11 cellular contexts compared by ENCODE assay signal in the genomic region with DNA sequence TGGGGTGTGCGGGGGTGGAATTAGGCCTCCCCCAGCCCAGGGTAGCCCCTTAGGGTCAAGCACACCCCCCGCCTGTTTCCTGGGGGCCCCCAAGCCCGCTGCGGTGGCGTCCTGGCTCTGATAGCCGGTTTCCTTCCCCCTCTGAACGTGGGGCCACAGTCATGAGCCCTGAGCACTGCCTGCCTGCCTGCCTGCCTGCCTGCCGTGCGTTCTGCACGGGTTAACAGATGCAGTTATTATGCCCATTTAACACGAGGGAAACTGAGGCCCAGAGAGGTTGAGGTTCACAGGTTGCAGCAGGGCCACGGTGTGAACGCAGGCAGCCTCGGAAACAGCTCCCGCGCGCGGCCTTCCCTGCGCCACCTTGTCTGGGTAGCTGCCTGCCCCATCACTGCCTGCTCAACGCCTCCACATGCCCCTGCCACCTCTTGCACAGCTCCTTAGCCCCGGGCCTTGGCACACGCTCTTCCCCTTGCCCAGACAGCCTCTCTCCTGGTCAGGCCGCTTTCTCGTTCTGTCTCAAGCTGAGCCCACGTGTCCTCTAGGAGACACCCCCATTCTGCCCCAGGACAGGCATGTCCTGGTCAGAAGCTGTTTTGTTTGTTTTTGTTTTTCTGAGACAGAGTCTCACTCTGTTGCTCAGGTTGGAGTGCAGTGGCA. TPM values are rescaled to one million over a fixed set of nuclear protein-coding genes. Genes with fewer than 3 reads are reported as not detected.
DNase-seq lines count a peak whose midpoint lies in the region; ATAC-seq and TF ChIP-seq lines count a peak whose summit lies in the region.
"Had no signal": no experiment of that assay in that cellular context is flagged by ENCODE, and none has a peak within 500 bp of the region (broad histone marks: within the 10 kb centered on the region; RNA-seq: fewer than 3 reads in every experiment).

No MANE protein-coding gene starts in this region.

- CTCF ChIA-PET in activated CD4-positive, alpha-beta T cell treated with anti-CD3 and anti-CD28 coated beads, Interleukin-2, amount 10 ng/mL, durations not matched to agents 7 days and 5 days (lab: Charles Lee): interaction anchor here (0.5 to 0.7 kb wide), 2 partner anchors 472 to 690 kb away, joined by 3 to 4 read pairs; no protein-coding TSS in a partner anchor
- CTCF ChIA-PET in activated CD4-positive, alpha-beta memory T cell treated with anti-CD3 and anti-CD28 coated beads, Interleukin-2, amount 10 ng/mL, durations not matched to agents 7 days and 5 days (lab: Charles Lee): interaction anchor here (1.0 kb wide), 1 partner anchor 146 kb away, joined by 3 read pairs; no protein-coding TSS in a partner anchor

- peak overlapping the region in 1 of 4 donors; percentile 26 for H3K4me3 ChIP-seq in esophagus squamous epithelium

- H3K4me3 Mint-ChIP-seq in activated CD4-positive, alpha-beta T cell treated with anti-CD3 and anti-CD28 coated beads, Interleukin-2, amount 10 ng/mL, durations not matched to agents 7 days and 5 days: peak overlapping the region; percentile 59
- peak overlapping the region; percentile 46 for H3K4me3 Mint-ChIP-seq in activated CD4-positive, alpha-beta memory T cell treated with anti-CD3 and anti-CD28 coated beads, Interleukin-2, amount 10 ng/mL, durations not matched to agents 7 days and 5 days
- H3K4me3 Mint-ChIP-seq in stimulated activated memory B cell treated with anti-CD40 and anti-IgM and Interleukin-4, amounts not matched to agents 10 μg/mL and 1 μg/mL and 100 μg/mL, for 72 hours: peak overlapping the region; percentile 47

- H3K27me3 Mint-ChIP-seq in activated CD4-positive, alpha-beta T cell treated with anti-CD3 and anti-CD28 coated beads, Interleukin-2, amount 10 ng/mL, durations not matched to agents 7 days and 5 days: no peaks in the 10 kb centered on the region
- H3K27me3 Mint-ChIP-seq in activated CD4-positive, alpha-beta memory T cell treated with anti-CD3 and anti-CD28 coated beads, Interleukin-2, amount 10 ng/mL, durations not matched to agents 7 days and 5 days: peaks cover 8% of the 10 kb centered on the region
- H3K27me3 Mint-ChIP-seq in stimulated activated memory B cell treated with anti-CD40 and anti-IgM and Interleukin-4, amounts not matched to agents 10 μg/mL and 1 μg/mL and 100 μg/mL, for 72 hours: peaks cover 18% of the 10 kb centered on the region

- H3K27ac ChIP-seq in esophagus squamous epithelium: peak overlapping the region in 3 of 4 donors; percentile 45 to 61 (median 58)

- no peaks in the 10 kb centered on the region for H3K36me3 ChIP-seq in esophagus squamous epithelium

- intact Hi-C loops in esophagus squamous epithelium (cut with DNase I): loop anchor here (10.0 kb wide), 1 partner anchor 128 kb away; the partner anchor contains the start of gene FAM174C

- POLR2A ChIA-PET in activated CD4-positive, alpha-beta T cell treated with anti-CD3 and anti-CD28 coated beads, Interleukin-2, amount 10 ng/mL, durations not matched to agents 7 days and 5 days (lab: Charles Lee): interaction anchor here (0.7 kb wide), 1 partner anchor 327 kb away, joined by 3 read pairs; no protein-coding TSS in a partner anchor
- POLR2A ChIA-PET in activated CD4-positive, alpha-beta memory T cell treated with anti-CD3 and anti-CD28 coated beads, Interleukin-2, amount 10 ng/mL, durations not matched to agents 7 days and 5 days (lab: Charles Lee): interaction anchor here (1.0 to 3.2 kb wide), 2 partner anchors 129 to 133 kb away, joined by 3 to 10 read pairs; partner anchors contain the start of gene CIRBP

- H3K27me3 ChIP-seq in esophagus squamous epithelium: peaks cover 0 to 5% (median 0%) of the 10 kb centered on the region in 4 donors

- no peak for TF ChIP-seq CTCF in esophagus squamous epithelium (IDR thresholded peaks at IDR 0.05)

- 23 to 46% methylated on average over 14 to 20 of the region's 25 CpGs for WGBS in esophagus squamous epithelium, 2 donors

- no peaks in the 10 kb centered on the region for H3K9me3 Mint-ChIP-seq in activated CD4-positive, alpha-beta T cell treated with anti-CD3 and anti-CD28 coated beads, Interleukin-2, amount 10 ng/mL, durations not matched to agents 7 days and 5 days
- H3K9me3 Mint-ChIP-seq in activated CD4-positive, alpha-beta memory T cell treated with anti-CD3 and anti-CD28 coated beads, Interleukin-2, amount 10 ng/mL, durations not matched to agents 7 days and 5 days: no peaks in the 10 kb centered on the region
- H3K9me3 Mint-ChIP-seq in stimulated activated memory B cell treated with anti-CD40 and anti-IgM and Interleukin-4, amounts not matched to agents 10 μg/mL and 1 μg/mL and 100 μg/mL, for 72 hours: no peaks in the 10 kb centered on the region

- no peak overlapping the region for H3K27ac Mint-ChIP-seq in activated CD4-positive, alpha-beta T cell treated with anti-CD3 and anti-CD28 coated beads, Interleukin-2, amount 10 ng/mL, durations not matched to agents 7 days and 5 days
- no peak overlapping the region for H3K27ac Mint-ChIP-seq in activated CD4-positive, alpha-beta memory T cell treated with anti-CD3 and anti-CD28 coated beads, Interleukin-2, amount 10 ng/mL, durations not matched to agents 7 days and 5 days
- no peak overlapping the region for H3K27ac Mint-ChIP-seq in stimulated activated memory B cell treated with anti-CD40 and anti-IgM and Interleukin-4, amounts not matched to agents 10 μg/mL and 1 μg/mL and 100 μg/mL, for 72 hours

- no peak for ATAC-seq in stimulated activated memory B cell treated with anti-CD40 and anti-IgM and Interleukin-4, amounts not matched to agents 10 μg/mL and 1 μg/mL and 100 μg/mL, for 72 hours
- ATAC-seq in HG03442 (IDR thresholded peaks at IDR 0.05; ENCODE audit: unreplicated experiment) (no peak), HG03045 (IDR thresholded peaks at IDR 0.05; ENCODE audit: unreplicated experiment) (no peak)
- ATAC-seq: left lobe of liver had no signal

- H3K9me3 ChIP-seq in esophagus squamous epithelium: no peaks in the 10 kb centered on the region

- H3K36me3 Mint-ChIP-seq in activated CD4-positive, alpha-beta T cell treated with anti-CD3 and anti-CD28 coated beads, Interleukin-2, amount 10 ng/mL, durations not matched to agents 7 days and 5 days (ENCODE audit: low read depth): no peaks in the 10 kb centered on the region
- no peaks in the 10 kb centered on the region for H3K36me3 Mint-ChIP-seq in activated CD4-positive, alpha-beta memory T cell treated with anti-CD3 and anti-CD28 coated beads, Interleukin-2, amount 10 ng/mL, durations not matched to agents 7 days and 5 days (ENCODE audit: low read depth)
- no peaks in the 10 kb centered on the region for H3K36me3 Mint-ChIP-seq in stimulated activated memory B cell treated with anti-CD40 and anti-IgM and Interleukin-4, amounts not matched to agents 10 μg/mL and 1 μg/mL and 100 μg/mL, for 72 hours

- no peak for DNase-seq in activated CD4-positive, alpha-beta T cell treated with anti-CD3 and anti-CD28 coated beads, Interleukin-2, amount 10 ng/mL, durations not matched to agents 7 days and 5 days
- no peak for DNase-seq in activated CD4-positive, alpha-beta T cell treated with anti-CD3 and anti-CD28 coated beads for 48 hours
- no peak for DNase-seq in activated CD4-positive, alpha-beta memory T cell treated with anti-CD3 and anti-CD28 coated beads, Interleukin-2, amount 10 ng/mL, durations not matched to agents 7 days and 5 days
- DNase-seq in esophagus squamous epithelium (lab: John Stamatoyannopoulos, UW): no peak
- DNase-seq in stimulated activated CD4-positive, alpha-beta T cell treated with anti-CD3 and anti-CD28 coated beads, Interleukin-15, amount 100 ng/mL, for 24 hours: no peak
- DNase-seq: HCEC 1CT, NCI-H1436 had no signal

- peaks cover 30 to 62% (median 36%) of the 10 kb centered on the region in 3 donors for H3K4me1 ChIP-seq in esophagus squamous epithelium

- no peak for TF ChIP-seq POLR2A in esophagus squamous epithelium (IDR thresholded peaks at IDR 0.05)

- H3K4me1 Mint-ChIP-seq in activated CD4-positive, alpha-beta T cell treated with anti-CD3 and anti-CD28 coated beads, Interleukin-2, amount 10 ng/mL, durations not matched to agents 7 days and 5 days: peaks cover 23% of the 10 kb centered on the region
- H3K4me1 Mint-ChIP-seq in activated CD4-positive, alpha-beta memory T cell treated with anti-CD3 and anti-CD28 coated beads, Interleukin-2, amount 10 ng/mL, durations not matched to agents 7 days and 5 days: peaks cover 19% of the 10 kb centered on the region
- peaks cover 26% of the 10 kb centered on the region for H3K4me1 Mint-ChIP-seq in stimulated activated memory B cell treated with anti-CD40 and anti-IgM and Interleukin-4, amounts not matched to agents 10 μg/mL and 1 μg/mL and 100 μg/mL, for 72 hours

RNA-seq across cellular contexts. Expression of gene GAMT, which starts 1.2 kb away (rescaled TPM):
- 10 to 100 TPM; 23.0 to 25.9 TPM for total RNA-seq in activated CD4-positive, alpha-beta T cell treated with anti-CD3 and anti-CD28 coated beads, Interleukin-2, amount 10 ng/mL, durations not matched to agents 7 days and 5 days
- 10 to 100 TPM; 13.2 to 13.8 TPM for total RNA-seq in activated CD4-positive, alpha-beta memory T cell treated with anti-CD3 and anti-CD28 coated beads, Interleukin-2, amount 10 ng/mL, durations not matched to agents 7 days and 5 days
- 10 to 100 TPM in 3 of 4 donors, 1 to 10 TPM in 1; 2.4 to 40.0 (median 13.1) TPM for total RNA-seq in esophagus squamous epithelium

RNA-seq across cellular contexts. Expression of gene DAZAP1, which starts 4.8 kb away (rescaled TPM):
- total RNA-seq in activated CD4-positive, alpha-beta T cell treated with anti-CD3 and anti-CD28 coated beads, Interleukin-2, amount 10 ng/mL, durations not matched to agents 7 days and 5 days: 100 to 1,000 TPM; 235 to 241 TPM
- 100 to 1,000 TPM; 194 to 218 TPM for total RNA-seq in activated CD4-positive, alpha-beta memory T cell treated with anti-CD3 and anti-CD28 coated beads, Interleukin-2, amount 10 ng/mL, durations not matched to agents 7 days and 5 days
- total RNA-seq in esophagus squamous epithelium: 10 to 100 TPM; 60.2 to 76.0 (median 69.0) TPM

RNA-seq across cellular contexts. Expression of gene NDUFS7, which starts 18.8 kb away (rescaled TPM):
- total RNA-seq in activated CD4-positive, alpha-beta T cell treated with anti-CD3 and anti-CD28 coated beads, Interleukin-2, amount 10 ng/mL, durations not matched to agents 7 days and 5 days: 100 to 1,000 TPM in 1 of 2 experiments, 10 to 100 TPM in 1; 99.3 to 103 TPM
- 100 to 1,000 TPM; 107 to 109 TPM for total RNA-seq in activated CD4-positive, alpha-beta memory T cell treated with anti-CD3 and anti-CD28 coated beads, Interleukin-2, amount 10 ng/mL, durations not matched to agents 7 days and 5 days
- 100 to 1,000 TPM; 124 to 191 (median 165) TPM for total RNA-seq in esophagus squamous epithelium

RNA-seq across cellular contexts. Expression of gene RPS15, which starts 35.7 kb away (rescaled TPM):
- total RNA-seq in activated CD4-positive, alpha-beta T cell treated with anti-CD3 and anti-CD28 coated beads, Interleukin-2, amount 10 ng/mL, durations not matched to agents 7 days and 5 days: 1,000 to 10,000 TPM; 1,158 to 1,387 TPM
- 1,000 to 10,000 TPM; 1,378 to 1,409 TPM for total RNA-seq in activated CD4-positive, alpha-beta memory T cell treated with anti-CD3 and anti-CD28 coated beads, Interleukin-2, amount 10 ng/mL, durations not matched to agents 7 days and 5 days
- total RNA-seq in esophagus squamous epithelium: 1,000 to 10,000 TPM; 2,502 to 3,774 (median 3,129) TPM

RNA-seq across cellular contexts. Expression of gene APC2, which starts 47.4 kb away (rescaled TPM):
- under 1 TPM; 0.02 to 0.10 TPM for total RNA-seq in activated CD4-positive, alpha-beta T cell treated with anti-CD3 and anti-CD28 coated beads, Interleukin-2, amount 10 ng/mL, durations not matched to agents 7 days and 5 days
- total RNA-seq in activated CD4-positive, alpha-beta memory T cell treated with anti-CD3 and anti-CD28 coated beads, Interleukin-2, amount 10 ng/mL, durations not matched to agents 7 days and 5 days: under 1 TPM in 1 of 2 experiments, not detected in 1; 0.03 TPM
- total RNA-seq in esophagus squamous epithelium: under 1 TPM in 1 of 4 donors, not detected in 3; under 0.01 TPM
